10 cellular contexts compared by ENCODE assay signal in genomic region chrX:71195959-71196727, GRCh38. TPM values are rescaled to one million over a fixed set of nuclear protein-coding genes. Genes with fewer than 3 reads are reported as not detected.
DNase-seq lines count a peak whose midpoint lies in the region; ATAC-seq lines count a peak whose summit lies in the region.
"Had no signal": no experiment of that assay in that cellular context is flagged by ENCODE, and none has a peak within 500 bp of the region (broad histone marks: within the 10 kb centered on the region; RNA-seq: fewer than 3 reads in every experiment).

No MANE protein-coding gene starts in this region.

- no peaks in the 10 kb centered on the region for H3K9me3 ChIP-seq in CD4-positive, CD25-positive, alpha-beta regulatory T cell (ENCODE audit: control insufficient read depth in 2 of 2, low read length in 2 of 2)

- ATAC-seq in CD4-positive, CD25-positive, alpha-beta regulatory T cell (ENCODE audit: low read depth in 2 of 2) = peak; percentile 72 to 73
- peak; percentile 67 for ATAC-seq in GM18909 (IDR thresholded peaks at IDR 0.05; ENCODE audit: poor library complexity, unreplicated experiment)
- peak; percentile 59 for ATAC-seq in HG03432 (IDR thresholded peaks at IDR 0.05; ENCODE audit: unreplicated experiment)
- ATAC-seq in GM19023 (IDR thresholded peaks at IDR 0.05; ENCODE audit: unreplicated experiment) = no peak
- ATAC-seq: PC-3 had no signal

- no peaks in the 10 kb centered on the region for H3K9me3 Mint-ChIP-seq in CD4-positive, CD25-positive, alpha-beta regulatory T cell
- no peaks in the 10 kb centered on the region for H3K9me3 Mint-ChIP-seq in activated naive CD8-positive, alpha-beta T cell treated with anti-CD3 and anti-CD28 coated beads for 36 hours

- H3K4me3 Mint-ChIP-seq in CD4-positive, CD25-positive, alpha-beta regulatory T cell = peak overlapping the region; percentile 90 to 92 (median 90)
- peak overlapping the region; percentile 92 for H3K4me3 Mint-ChIP-seq in activated naive CD8-positive, alpha-beta T cell treated with anti-CD3 and anti-CD28 coated beads for 36 hours

- H3K27ac Mint-ChIP-seq in CD4-positive, CD25-positive, alpha-beta regulatory T cell = peak overlapping the region; percentile 72 to 94 (median 92)
- H3K27ac Mint-ChIP-seq in activated naive CD8-positive, alpha-beta T cell treated with anti-CD3 and anti-CD28 coated beads for 36 hours = peak overlapping the region; percentile 93

- peak in 2 of 3 donors; percentile 53 to 59 for DNase-seq in CD4-positive, CD25-positive, alpha-beta regulatory T cell
- no peak for DNase-seq in activated naive CD8-positive, alpha-beta T cell treated with anti-CD3 and anti-CD28 coated beads for 36 hours
- no peak for DNase-seq in SKM-1 (lab: John Stamatoyannopoulos, UW; ENCODE audit: unreplicated experiment)
- no peak for DNase-seq in kidney tubule cell (ENCODE audit: low spot score)
- no peak for DNase-seq in Kasumi-1 (lab: John Stamatoyannopoulos, UW)
- DNase-seq: PC-3 had no signal

- H3K36me3 ChIP-seq in CD4-positive, CD25-positive, alpha-beta regulatory T cell (ENCODE audit: control insufficient read depth, insufficient read depth, low read length) = no peaks in the 10 kb centered on the region

- H3K27me3 ChIP-seq in CD4-positive, CD25-positive, alpha-beta regulatory T cell (ENCODE audit: control insufficient read depth, insufficient read depth, low read length) = no peaks in the 10 kb centered on the region

- peak overlapping the region; percentile 95 for H3K4me3 ChIP-seq in CD4-positive, CD25-positive, alpha-beta regulatory T cell (ENCODE audit: low read depth, low read length)

- peaks cover 9 to 43% (median 15%) of the 10 kb centered on the region in 4 donors for H3K4me1 Mint-ChIP-seq in CD4-positive, CD25-positive, alpha-beta regulatory T cell
- peaks cover 23% of the 10 kb centered on the region for H3K4me1 Mint-ChIP-seq in activated naive CD8-positive, alpha-beta T cell treated with anti-CD3 and anti-CD28 coated beads for 36 hours

- H3K36me3 Mint-ChIP-seq in CD4-positive, CD25-positive, alpha-beta regulatory T cell = no peaks in the 10 kb centered on the region
- H3K36me3 Mint-ChIP-seq in activated naive CD8-positive, alpha-beta T cell treated with anti-CD3 and anti-CD28 coated beads for 36 hours = peaks cover 9% of the 10 kb centered on the region

- H3K27ac ChIP-seq in CD4-positive, CD25-positive, alpha-beta regulatory T cell (ENCODE audit: insufficient read depth, low read length, poor library complexity, severe bottlenecking) = peak overlapping the region; percentile 59

- H3K4me1 ChIP-seq in CD4-positive, CD25-positive, alpha-beta regulatory T cell (ENCODE audit: control insufficient read depth, insufficient read depth, low read length, poor library complexity, severe bottlenecking) = peaks cover 9% of the 10 kb centered on the region

- H3K27me3 Mint-ChIP-seq in CD4-positive, CD25-positive, alpha-beta regulatory T cell = peaks cover 4% of the 10 kb centered on the region
- H3K27me3 Mint-ChIP-seq in activated naive CD8-positive, alpha-beta T cell treated with anti-CD3 and anti-CD28 coated beads for 36 hours = no peaks in the 10 kb centered on the region

RNA-seq across cellular contexts. Expression of gene GJB1, which starts 26.9 kb away (rescaled TPM):
- total RNA-seq in CD4-positive, CD25-positive, alpha-beta regulatory T cell = not detected
- polyA plus RNA-seq in CD4-positive, CD25-positive, alpha-beta regulatory T cell = not detected
- total RNA-seq in activated naive CD8-positive, alpha-beta T cell treated with anti-CD3 and anti-CD28 coated beads for 36 hours = not detected
- total RNA-seq: PC-3, pulmonary artery endothelial cell had no signal

RNA-seq across cellular contexts. Expression of gene NLGN3, which starts 51.5 kb away (rescaled TPM):
- total RNA-seq in CD4-positive, CD25-positive, alpha-beta regulatory T cell = 4.4 TPM
- under 1 TPM in 1 of 4 donors, not detected in 3; 0.05 TPM for polyA plus RNA-seq in CD4-positive, CD25-positive, alpha-beta regulatory T cell
- under 1 TPM; 0.41 to 0.58 TPM for total RNA-seq in activated naive CD8-positive, alpha-beta T cell treated with anti-CD3 and anti-CD28 coated beads for 36 hours

RNA-seq across cellular contexts. Expression of gene ZMYM3, which starts 57.8 kb away (rescaled TPM):
- 19.5 TPM for total RNA-seq in CD4-positive, CD25-positive, alpha-beta regulatory T cell
- 1 to 10 TPM; 4.9 to 7.3 (median 6.3) TPM for polyA plus RNA-seq in CD4-positive, CD25-positive, alpha-beta regulatory T cell
- 10 to 100 TPM; 22.9 to 25.1 TPM for total RNA-seq in activated naive CD8-positive, alpha-beta T cell treated with anti-CD3 and anti-CD28 coated beads for 36 hours

Comparison
In these comparisons a context has a peak if more than half of its experiments do, and no peak if none do; other contexts are left out.
1. DNase-seq: peak in CD4-positive, CD25-positive, alpha-beta regulatory T cell (2 of 3); none in activated naive CD8-positive, alpha-beta T cell treated with anti-CD3 and anti-CD28 coated beads for 36 hours (single experiment), SKM-1 (single experiment), kidney tubule cell (single experiment) and Kasumi-1 (0 of 2).